ENCODE assay signal across 22 cellular contexts in genomic region chr16:64180136-64180900, GRCh38.
DNase-seq lines count a peak whose midpoint lies in the region; ATAC-seq, FAIRE-seq and TF ChIP-seq lines count a peak whose summit lies in the region.
"Had no signal": no experiment of that assay in that cellular context is flagged by ENCODE, and none has a peak within 500 bp of the region (broad histone marks: within the 10 kb centered on the region; RNA-seq: fewer than 3 reads in every experiment).

No MANE protein-coding gene starts in this region.

- H3K9me3 ChIP-seq in hepatocyte (ENCODE audit: low read depth) (no peaks in the 10 kb centered on the region), HepG2 (ENCODE audit: low read length) (peaks cover 51% of the 10 kb centered on the region)
- H3K9me3 ChIP-seq: HAP-1 had no signal

- no peaks in the 10 kb centered on the region for H3K27me3 ChIP-seq in hepatocyte
- no peaks in the 10 kb centered on the region for H3K27me3 ChIP-seq in HepG2 (ENCODE audit: control insufficient read depth in 1 of 2, insufficient read depth in 2 of 2, low read length in 2 of 2)

- H3K27ac ChIP-seq in hepatocyte (peak overlapping the region; percentile 34), HepG2 (ENCODE audit: extremely low read length, insufficient read depth, low read length) (no peak overlapping the region)

- BruUV-seq in HepG2 (replicated peaks; lab: Mats Ljungman, UMichigan) = no TSS peak

- H4K20me1 ChIP-seq in hepatocyte (ENCODE audit: insufficient read depth, poor library complexity, severe bottlenecking) (no peaks in the 10 kb centered on the region), HepG2 (ENCODE audit: insufficient read depth, low read length) (no peaks in the 10 kb centered on the region)

- no peaks in the 10 kb centered on the region for H3K79me2 ChIP-seq in hepatocyte
- H3K79me2 ChIP-seq in HepG2 (ENCODE audit: insufficient read depth, low read length) = no peaks in the 10 kb centered on the region

- TF ChIP-seq EP300 in HepG2 (IDR thresholded peaks at IDR 0.05; ENCODE audit: low read depth in 2 of 2, low read length in 2 of 2) (no peak), HepG2 (CRISPR knock-in tag; IDR thresholded peaks at IDR 0.05; ENCODE audit: borderline replicate concordance) (no peak)

- POLR2A ChIA-PET in HepG2 (lab: Yijun Ruan, JAX) = interaction anchor here (0.6 kb wide), 1 partner anchor 21 kb away, joined by 3 read pairs; no protein-coding TSS in a partner anchor

- H3K36me3 ChIP-seq in hepatocyte (replicated peaks; ENCODE audit: insufficient read depth, low read depth) (no peaks in the 10 kb centered on the region), HepG2 (replicated peaks in 1 of 2; ENCODE audit: control insufficient read depth in 1 of 2, insufficient read depth in 2 of 2, low read length in 2 of 2) (no peaks in the 10 kb centered on the region)
- H3K36me3 ChIP-seq: HAP-1 had no signal

- DNase-seq in RCC 7860 (ENCODE audit: low spot score) (peak; percentile 87), hepatocyte (ENCODE audit: low spot score) (peak; percentile 11), HepG2 (ENCODE audit: low spot score) (no peak), Kasumi-1 (lab: John Stamatoyannopoulos, UW) (no peak), NCI-H1417 treated with DMSO at 0.1 percent for 48 hours (lab: John Stamatoyannopoulos, UW) (no peak), NAMALWA (ENCODE audit: low spot score) (no peak)
- DNase-seq: Caco-2; CD4-positive, CD25-positive, alpha-beta regulatory T cell; DND-41; KG1; MV-4-11; NCI-H187; NCI-H2227 treated with DMSO at 0.1 percent for 48 hours; NCI-H510A treated with DMSO at 0.1 percent for 48 hours; NCI-H774; NK-92 treated with Interleukin-12 subunit alpha and Interleukin-12 subunit beta, amount 100 ng/mL, for 24 hours had no signal

- FAIRE-seq in RCC 7860 (lab: Jason Lieb, UNC) (peak; percentile 99), HepG2 (lab: Jason Lieb, UNC) (no peak)
- FAIRE-seq: GM12878 had no signal

- ATAC-seq in HepG2 (no peak), GM21423 (IDR thresholded peaks at IDR 0.05; ENCODE audit: unreplicated experiment) (no peak)
- ATAC-seq: GM12878, GM23338, Panc1, SK-N-SH treated with all-trans-retinoic acid at 6 μM for 48 hours had no signal

- H3K9me2 ChIP-seq in hepatocyte (replicated peaks; ENCODE audit: insufficient read depth) = no peaks in the 10 kb centered on the region

- H3K4me2 ChIP-seq in hepatocyte = no peak overlapping the region
- no peak overlapping the region for H3K4me2 ChIP-seq in HepG2 (ENCODE audit: low read depth, low read length)
- H3K4me2 ChIP-seq: GM23338 had no signal

- H2AFZ ChIP-seq in hepatocyte = no peak overlapping the region
- H2AFZ ChIP-seq in HepG2 (ENCODE audit: low read length) = no peak overlapping the region
- H2AFZ ChIP-seq: GM23338 had no signal

- in situ Hi-C loops in HepG2 (cut with HindIII; ENCODE audit: extremely low pct_ligation_motif_present, low pct_unique_long_range_greater_than_20kb) = no loop called here

- TF ChIP-seq POLR2A in HepG2 (IDR thresholded peaks at IDR 0.05; ENCODE audit: insufficient read depth in 1 of 2, low read depth in 2 of 2, low read length in 2 of 2) = no peak

- H3K4me1 ChIP-seq in hepatocyte (ENCODE audit: insufficient read depth) (peaks cover 3% of the 10 kb centered on the region), HepG2 (ENCODE audit: insufficient read depth, low read length) (peaks cover 23% of the 10 kb centered on the region)
- H3K4me1 ChIP-seq: Caco-2, HAP-1 had no signal

- no peak for TF ChIP-seq RAD21 in HepG2 (CRISPR knock-in tag; IDR thresholded peaks at IDR 0.05)

- H3K4me3 ChIP-seq in hepatocyte (no peak overlapping the region), HepG2 (replicated peaks in 1 of 3; ENCODE audit: insufficient read depth in 1 of 3, low read depth in 2 of 3, low read length in 3 of 3) (no peak overlapping the region)
- H3K4me3 ChIP-seq: GM12878, GM23338, HAP-1 had no signal

- intact Hi-C loops in HepG2 (cut with micrococcal nuclease; ENCODE audit: unreplicated experiment) = loop anchor here (5.0 kb wide), 1 partner anchor 88 kb away; no protein-coding TSS in a partner anchor

- CTCF ChIA-PET in HepG2 (lab: Yijun Ruan, JAX; ENCODE audit: low intra/inter-chr PET ratio, low total read pairs) = no interaction called here

- 65% methylated on average over 4 of the region's 4 CpGs for WGBS in hepatocyte (ENCODE audit: low lambda C conversion rate, missing lambda C conversion rate)
- WGBS in HepG2 (ENCODE audit: low lambda C conversion rate) = 19% methylated on average over 4 of the region's 4 CpGs

- no peak overlapping the region for H3K9ac ChIP-seq in HepG2 (ENCODE audit: insufficient read depth, low read depth, low read length)

- TF ChIP-seq CTCF in hepatocyte (IDR thresholded peaks at IDR 0.05; ENCODE audit: poor library complexity) (no peak), HepG2 (CRISPR knock-in tag; IDR thresholded peaks at IDR 0.05) (no peak)

TF ChIP-seq in HepG2, 621 proteins besides CTCF, POLR2A, EP300 and RAD21:
- TF ChIP-seq IRF2 (CRISPR knock-in tag; IDR thresholded peaks at IDR 0.05) = no peak
- TF ChIP-seq CEBPB (IDR thresholded peaks at IDR 0.05; ENCODE audit: borderline replicate concordance, low read depth, low read length) = peak; percentile 28; the same call in 1 of the 2 replicates
- no peak for TF ChIP-seq FOXJ3 (CRISPR knock-in tag; IDR thresholded peaks at IDR 0.05; ENCODE audit: borderline replicate concordance)

Comparison
In these comparisons a context has a peak if more than half of its experiments do, and no peak if none do; other contexts are left out.
1. DNase-seq: peak in RCC 7860 (single experiment) and hepatocyte (single experiment); none in HepG2 (single experiment), Kasumi-1 (0 of 2), NCI-H1417 treated with DMSO at 0.1 percent for 48 hours (single experiment) and NAMALWA (single experiment).